In the genomic region with DNA sequence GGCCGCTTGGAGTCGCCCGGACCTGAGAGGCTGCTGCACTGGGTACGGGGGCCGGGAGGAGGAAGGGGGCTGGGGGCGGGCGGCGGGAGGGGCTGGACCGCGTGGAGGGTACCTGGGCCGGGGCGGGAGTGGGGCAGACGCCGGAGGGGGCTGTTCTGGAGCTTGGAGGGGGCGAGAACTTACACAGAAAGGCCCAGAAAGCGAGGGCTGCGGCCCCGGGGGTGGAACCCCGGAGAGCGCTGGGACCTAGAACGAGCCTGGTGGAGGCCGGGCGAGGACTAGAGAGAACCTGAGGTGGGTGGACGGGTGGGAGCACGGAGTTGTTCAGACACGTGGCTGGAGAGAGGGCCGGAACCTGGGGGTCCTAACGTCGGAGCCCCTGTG, we compare ENCODE assay signal across 2 cellular contexts.
TF ChIP-seq lines count a peak whose summit lies in the region.

No MANE protein-coding gene starts in this region.

TF ChIP-seq in A549, 52 proteins besides CTCF, POLR2A, EP300 and RAD21:
- TF ChIP-seq KDM5A (IDR thresholded peaks at IDR 0.05) (0 out of 2 replicates have a peak, but pooled peaks have one; percentile 8), CBX2 (IDR thresholded peaks at IDR 0.05; ENCODE audit: borderline replicate concordance, low read depth) (no peak), PHF8 (IDR thresholded peaks at IDR 0.05; ENCODE audit: borderline replicate concordance, low read depth) (0 out of 2 replicates have a peak, but pooled peaks have one; percentile 19), JUN (IDR thresholded peaks at IDR 0.05) (peak; percentile 1 to 70; a peak in 2 of 5 replicates)
- TF ChIP-seq, protein P1, sequence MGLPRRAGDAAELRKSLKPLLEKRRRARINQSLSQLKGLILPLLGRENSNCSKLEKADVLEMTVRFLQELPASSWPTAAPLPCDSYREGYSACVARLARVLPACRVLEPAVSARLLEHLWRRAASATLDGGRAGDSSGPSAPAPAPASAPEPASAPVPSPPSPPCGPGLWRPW (IDR thresholded peaks at IDR 0.05) = no peak
- TF ChIP-seq, protein P2, sequence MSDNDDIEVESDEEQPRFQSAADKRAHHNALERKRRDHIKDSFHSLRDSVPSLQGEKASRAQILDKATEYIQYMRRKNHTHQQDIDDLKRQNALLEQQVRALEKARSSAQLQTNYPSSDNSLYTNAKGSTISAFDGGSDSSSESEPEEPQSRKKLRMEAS (IDR thresholded peaks at IDR 0.05) = peak; percentile 9; the same call in 1 of the 2 replicates
TF ChIP-seq in A549: peak in this region for 4.

TF ChIP-seq in IMR-90, 13 proteins besides CTCF, POLR2A, EP300 and RAD21:
- TF ChIP-seq NFE2L2 (IDR thresholded peaks at IDR 0.05; ENCODE audit: low read depth, low read length) (no peak), FOS (IDR thresholded peaks at IDR 0.05; ENCODE audit: low read depth, low read length) (no peak), RFX5 (IDR thresholded peaks at IDR 0.05; ENCODE audit: low read depth, low read length) (no peak), RCOR1 (IDR thresholded peaks at IDR 0.05; ENCODE audit: insufficient replicate concordance, low read length) (no peak), CEBPB (IDR thresholded peaks at IDR 0.05; ENCODE audit: low read depth, low read length) (no peak), MAFK (IDR thresholded peaks at IDR 0.05; ENCODE audit: low read depth, low read length) (no peak), MAZ (IDR thresholded peaks at IDR 0.05; ENCODE audit: borderline replicate concordance, low read depth, low read length) (no peak), BHLHE40 (IDR thresholded peaks at IDR 0.05; ENCODE audit: low read depth, low read length) (no peak), CHD1 (IDR thresholded peaks at IDR 0.05; ENCODE audit: low read depth, low read length) (no peak)
